ENCODE assay signal across 18 cellular contexts in genomic region chr2:187618813-187619212, GRCh38.
A peak's percentile ranks its signal among the peaks of the same experiment; 100 is the strongest.
DNase-seq lines count a peak whose midpoint lies in the region; ATAC-seq, FAIRE-seq and TF ChIP-seq lines count a peak whose summit lies in the region.
"Had no signal": no experiment of that assay in that cellular context is flagged by ENCODE, and none has a peak within 500 bp of the region (broad histone marks: within the 10 kb centered on the region; RNA-seq: fewer than 3 reads in every experiment).

No MANE protein-coding gene starts in this region.

- DNase-seq in NCI-H146 (lab: John Stamatoyannopoulos, UW) (peak; percentile 15), NCI-H146 treated with DMSO at 0.1 percent for 48 hours (lab: John Stamatoyannopoulos, UW; ENCODE audit: unreplicated experiment) (no peak), brain pericyte (ENCODE audit: low read depth, low spot score) (peak; percentile 31), keratinocyte (ENCODE audit: low read depth, low spot score) (no peak), NCI-H2171 (lab: John Stamatoyannopoulos, UW) (no peak), T-helper 1 cell (no peak), cortex of kidney (lab: John Stamatoyannopoulos, UW) (no peak), aorta (no peak)
- DNase-seq: activated CD8-positive, alpha-beta T cell treated with anti-CD3 and anti-CD28 coated beads, Interleukin-2, amount 10 ng/mL, durations not matched to agents 7 days and 5 days; CD4-positive, CD25-positive, alpha-beta regulatory T cell; effector memory CD4-positive, alpha-beta T cell; KBM-7; NCI-H1694 treated with DMSO at 0.1 percent for 48 hours; NCI-H748 treated with DMSO at 0.1 percent for 48 hours; Right ventricle myocardium superior had no signal

- H3K4me3 ChIP-seq in keratinocyte (ENCODE audit: control insufficient read depth in 2 of 3, extremely low read depth in 1 of 3, insufficient read depth in 2 of 3, low read depth in 1 of 3, low read length in 3 of 3) (no peak overlapping the region), aorta (ENCODE audit: low read length in 2 of 2) (no peak overlapping the region)
- H3K4me3 ChIP-seq: skin epidermis had no signal

- H3K9me3 ChIP-seq in keratinocyte (ENCODE audit: control insufficient read depth, low read depth, low read length) (no peaks in the 10 kb centered on the region), aorta (ENCODE audit: control insufficient read depth, low read length) (no peaks in the 10 kb centered on the region)

- no peak for ATAC-seq in aorta (ENCODE audit: low FRiP score)
- ATAC-seq: activated CD8-positive, alpha-beta T cell treated with anti-CD3 and anti-CD28 coated beads, Interleukin-2, amount 10 ng/mL, durations not matched to agents 7 days and 5 days; natural killer cell treated with Interleukin-12 subunit alpha and Interleukin-12 subunit beta and Interleukin-15 and Interleukin-18, amount 100 ng/mL, for 72 hours had no signal

- no peak for FAIRE-seq in keratinocyte (lab: Jason Lieb, UNC)

- TF ChIP-seq CTCF in keratinocyte (optimal IDR thresholded peaks at IDR 0.05 in 1 of 3, IDR thresholded peaks at IDR 0.05 in 1 of 3, conservative IDR thresholded peaks at IDR 0.05 in 1 of 3; ENCODE audit: extremely low read depth in 1 of 3, insufficient read depth in 2 of 3, low read length in 3 of 3) = no peak

- H3K79me2 ChIP-seq in keratinocyte (ENCODE audit: control insufficient read depth, insufficient read depth, low read length) = no peaks in the 10 kb centered on the region

- 75 to 85% methylated on average over 2 of the region's 2 CpGs for WGBS in aorta, 2 donors

- H3K4me1 ChIP-seq in keratinocyte (ENCODE audit: control insufficient read depth, extremely low read depth, insufficient read depth, low read length) = no peaks in the 10 kb centered on the region
- H3K4me1 ChIP-seq in aorta (ENCODE audit: control insufficient read depth in 1 of 2, insufficient read depth in 2 of 2, low read length in 2 of 2) = no peaks in the 10 kb centered on the region

- no peaks in the 10 kb centered on the region for H4K20me1 ChIP-seq in keratinocyte (ENCODE audit: control insufficient read depth, extremely low read depth, insufficient read depth, low read length)

- H3K27me3 ChIP-seq in keratinocyte (ENCODE audit: control insufficient read depth, extremely low read depth, insufficient read depth, low read length) (no peaks in the 10 kb centered on the region), aorta (ENCODE audit: control insufficient read depth in 1 of 2, insufficient read depth in 2 of 2, low read length in 1 of 2) (no peaks in the 10 kb centered on the region)

- no peak overlapping the region for H3K4me2 ChIP-seq in keratinocyte (ENCODE audit: control insufficient read depth, extremely low read depth, insufficient read depth, low read depth, low read length)

- dilution Hi-C loops in keratinocyte (cut with MboI; ENCODE audit: extremely low pct_ligation_motif_present, low sequenced_read_pairs) = no loop called here

- H3K9ac ChIP-seq in keratinocyte (ENCODE audit: control insufficient read depth, extremely low read depth, insufficient read depth, low read length) = no peak overlapping the region

- H2AFZ ChIP-seq in keratinocyte (ENCODE audit: control insufficient read depth, low read length) = peak overlapping the region; percentile 29

- H3K27ac ChIP-seq in keratinocyte (ENCODE audit: control insufficient read depth, insufficient read depth, low read length) (no peak overlapping the region), aorta (ENCODE audit: low read depth in 1 of 2, low read length in 2 of 2) (no peak overlapping the region)
- H3K27ac ChIP-seq: 22Rv1, skin epidermis had no signal

- intact Hi-C loops in aorta (cut with DNase I) = no loop called here

- H3K36me3 ChIP-seq in keratinocyte (ENCODE audit: control insufficient read depth in 2 of 2, extremely low read depth in 1 of 2, insufficient read depth in 2 of 2, low read length in 2 of 2) = no peaks in the 10 kb centered on the region
- no peaks in the 10 kb centered on the region for H3K36me3 ChIP-seq in aorta (ENCODE audit: control insufficient read depth in 1 of 2, insufficient read depth in 2 of 2, low read length in 1 of 2)

- H3K9me1 ChIP-seq in keratinocyte (ENCODE audit: control insufficient read depth, extremely low read depth, insufficient read depth, low read length) = no peaks in the 10 kb centered on the region

Comparison
In these comparisons a context has a peak if more than half of its experiments do, and no peak if none do; other contexts are left out.
1. DNase-seq: peak in NCI-H146 (single experiment) and brain pericyte (single experiment); none in NCI-H146 treated with DMSO at 0.1 percent for 48 hours (single experiment), keratinocyte (single experiment), NCI-H2171 (single experiment), T-helper 1 cell (0 of 5), cortex of kidney (single experiment) and aorta (0 of 2).